13 cellular contexts compared by ENCODE assay signal in genomic region chr21:45079351-45079750, GRCh38. TPM values are rescaled to one million over a fixed set of nuclear protein-coding genes. Genes with fewer than 3 reads are reported as not detected.
A peak's percentile ranks its signal among the peaks of the same experiment; 100 is the strongest.
DNase-seq lines count a peak whose midpoint lies in the region; ATAC-seq and TF ChIP-seq lines count a peak whose summit lies in the region.
"Had no signal": no experiment of that assay in that cellular context is flagged by ENCODE, and none has a peak within 500 bp of the region (broad histone marks: within the 10 kb centered on the region; RNA-seq: fewer than 3 reads in every experiment).

No MANE protein-coding gene starts in this region.

- no peak for ATAC-seq in activated T-helper 17 cell treated with anti-CD3 and anti-CD28 coated beads, Interleukin-2, amount 50 U/mL, for 72 hours (replicated peaks)
- ATAC-seq in naive B cell (ENCODE audit: low read depth in 2 of 2): no peak
- no peak for ATAC-seq in activated CD4-positive, CD25-positive, alpha-beta regulatory T cell treated with anti-CD3 and anti-CD28 coated beads, Interleukin-2, amount 50 U/mL, for 24 hours
- ATAC-seq: Right ventricle myocardium inferior had no signal

- DNase-seq in GM23248 (peak; percentile 24), naive B cell (no peak), GOT3 (lab: John Stamatoyannopoulos, UW) (no peak), progenitor cell of endocrine pancreas (ENCODE audit: low spot score, unreplicated experiment) (no peak)
- DNase-seq in stimulated activated CD8-positive, alpha-beta memory T cell treated with anti-CD3 and anti-CD28 coated beads, Interleukin-4, amount 100 ng/mL, for 48 hours: no peak
- DNase-seq: activated B cell treated with CpG ODN at 0.5 μM for 24 hours, amniotic stem cell, heart right ventricle, left ventricle myocardium inferior had no signal

- H3K4me2 ChIP-seq in BLaER1 treated with 17β-estradiol and CSF1 and Interleukin-3, amounts not matched to agents 10 nM and 100 nM: peak overlapping the region; percentile 49 to 100 (median 95)
- H3K4me2 ChIP-seq in GM23248 (ENCODE audit: unreplicated experiment): peak overlapping the region; percentile 26

- peaks cover 9% of the 10 kb centered on the region for H3K36me3 Mint-ChIP-seq in activated T-helper 17 cell treated with anti-CD3 and anti-CD28 coated beads, Interleukin-2, amount 50 U/mL, for 72 hours (ENCODE audit: low read depth)
- H3K36me3 Mint-ChIP-seq in naive B cell (peaks cover 0 to 9% of the 10 kb centered on the region in 2 donors), progenitor cell of endocrine pancreas (ENCODE audit: insufficient read depth) (no peaks in the 10 kb centered on the region)

- H3K4me1 Mint-ChIP-seq in activated T-helper 17 cell treated with anti-CD3 and anti-CD28 coated beads, Interleukin-2, amount 50 U/mL, for 72 hours: peaks cover 67% of the 10 kb centered on the region
- H3K4me1 Mint-ChIP-seq in naive B cell (peaks cover 62 to 86% (median 85%) of the 10 kb centered on the region in 3 donors), progenitor cell of endocrine pancreas (ENCODE audit: low read depth) (peaks cover 4% of the 10 kb centered on the region)

- peaks cover 63 to 83% (median 78%) of the 10 kb centered on the region in 10 experiments for H3K4me1 ChIP-seq in BLaER1 treated with 17β-estradiol and CSF1 and Interleukin-3, amounts not matched to agents 10 nM and 100 nM
- peaks cover 38% of the 10 kb centered on the region for H3K4me1 ChIP-seq in GM23248 (ENCODE audit: insufficient read depth)

- H3K9me2 ChIP-seq in GM23248 (ENCODE audit: insufficient read depth): no peaks in the 10 kb centered on the region

- peaks cover 52% of the 10 kb centered on the region for H3F3A ChIP-seq in GM23248 (ENCODE audit: insufficient read depth)

- no peaks in the 10 kb centered on the region for H3K27me3 Mint-ChIP-seq in activated T-helper 17 cell treated with anti-CD3 and anti-CD28 coated beads, Interleukin-2, amount 50 U/mL, for 72 hours
- no peaks in the 10 kb centered on the region for H3K27me3 Mint-ChIP-seq in naive B cell
- H3K27me3 Mint-ChIP-seq in progenitor cell of endocrine pancreas: peaks cover 21% of the 10 kb centered on the region
- H3K27me3 Mint-ChIP-seq: activated B cell treated with CpG ODN at 0.5 μM for 24 hours had no signal

- H3K27me3 ChIP-seq in BLaER1 treated with 17β-estradiol and CSF1 and Interleukin-3, amounts not matched to agents 10 nM and 100 nM: peaks cover 0 to 26% (median 4%) of the 10 kb centered on the region in 11 experiments; a peak in 10 of 22 replicates
- H3K27me3 ChIP-seq in GM23248 (replicated peaks; ENCODE audit: insufficient read depth): no peaks in the 10 kb centered on the region

- no peak for TF ChIP-seq CTCF in progenitor cell of endocrine pancreas (IDR thresholded peaks at IDR 0.05; ENCODE audit: unreplicated experiment)

- WGBS in GM23248 (ENCODE audit: low coverage in 1 of 2, low lambda C conversion rate in 2 of 2, missing lambda C conversion rate in 2 of 2), 2 experiments: 74 to 77% methylated on average over 2 of the region's 2 CpGs

- peak overlapping the region in 8 of 11 experiments; percentile 15 to 69 (median 54); a peak in 10 of 22 replicates for H3K9ac ChIP-seq in BLaER1 treated with 17β-estradiol and CSF1 and Interleukin-3, amounts not matched to agents 10 nM and 100 nM
- peak overlapping the region; percentile 36; the same call in 1 of the 2 replicates for H3K9ac ChIP-seq in GM23248

- peaks cover 0 to 43% (median 16%) of the 10 kb centered on the region in 11 experiments; a peak in 14 of 22 replicates for H3K36me3 ChIP-seq in BLaER1 treated with 17β-estradiol and CSF1 and Interleukin-3, amounts not matched to agents 10 nM and 100 nM
- H3K36me3 ChIP-seq in GM23248 (ENCODE audit: low read depth): no peaks in the 10 kb centered on the region

- peaks cover 3% of the 10 kb centered on the region for H3K9me3 Mint-ChIP-seq in activated T-helper 17 cell treated with anti-CD3 and anti-CD28 coated beads, Interleukin-2, amount 50 U/mL, for 72 hours
- H3K9me3 Mint-ChIP-seq in naive B cell: no peaks in the 10 kb centered on the region
- H3K9me3 Mint-ChIP-seq in progenitor cell of endocrine pancreas (ENCODE audit: low read depth): no peaks in the 10 kb centered on the region
- H3K9me3 Mint-ChIP-seq: activated B cell treated with CpG ODN at 0.5 μM for 24 hours had no signal

- H4K20me1 ChIP-seq in BLaER1 treated with 17β-estradiol and CSF1 and Interleukin-3, amounts not matched to agents 10 nM and 100 nM: peaks cover 0 to 52% (median 37%) of the 10 kb centered on the region in 11 experiments; a peak in 15 of 22 replicates
- no peaks in the 10 kb centered on the region for H4K20me1 ChIP-seq in GM23248 (ENCODE audit: insufficient read depth)

- in situ Hi-C loops in GM23248 (cut with MboI): no loop called here

- H2AFZ ChIP-seq in GM23248: no peak overlapping the region

- peak overlapping the region; percentile 77 for H3K4me3 Mint-ChIP-seq in activated T-helper 17 cell treated with anti-CD3 and anti-CD28 coated beads, Interleukin-2, amount 50 U/mL, for 72 hours
- H3K4me3 Mint-ChIP-seq in naive B cell: peak overlapping the region in 6 of 8 donors; percentile 19 to 57 (median 37)
- no peak overlapping the region for H3K4me3 Mint-ChIP-seq in progenitor cell of endocrine pancreas (ENCODE audit: low read depth)
- H3K4me3 Mint-ChIP-seq: activated B cell treated with CpG ODN at 0.5 μM for 24 hours had no signal

- peak overlapping the region in 10 of 11 experiments; percentile 42 to 89 (median 77); a peak in 19 of 22 replicates for H3K27ac ChIP-seq in BLaER1 treated with 17β-estradiol and CSF1 and Interleukin-3, amounts not matched to agents 10 nM and 100 nM
- H3K27ac ChIP-seq in GM23248: peak overlapping the region; percentile 77
- H3K27ac ChIP-seq: left ventricle myocardium inferior had no signal

- H3K9me3 ChIP-seq in BLaER1 treated with 17β-estradiol and CSF1 and Interleukin-3, amounts not matched to agents 10 nM and 100 nM (replicated peaks in 1 of 11): peaks cover 0 to 5% (median 0%) of the 10 kb centered on the region in 11 experiments; a peak in 5 of 22 replicates
- no peaks in the 10 kb centered on the region for H3K9me3 ChIP-seq in GM23248 (ENCODE audit: low read depth)
- H3K9me3 ChIP-seq: heart right ventricle, left ventricle myocardium inferior had no signal

- H3K27ac Mint-ChIP-seq in activated T-helper 17 cell treated with anti-CD3 and anti-CD28 coated beads, Interleukin-2, amount 50 U/mL, for 72 hours: peak overlapping the region; percentile 90
- H3K27ac Mint-ChIP-seq in naive B cell: peak overlapping the region in 4 of 6 donors; percentile 22 to 80 (median 64)
- H3K27ac Mint-ChIP-seq in progenitor cell of endocrine pancreas: no peak overlapping the region

- no peak overlapping the region for H3K4me3 ChIP-seq in BLaER1 treated with 17β-estradiol and CSF1 and Interleukin-3, amounts not matched to agents 10 nM and 100 nM
- no peak overlapping the region for H3K4me3 ChIP-seq in GM23248
- H3K4me3 ChIP-seq: heart right ventricle, left ventricle myocardium inferior had no signal

- peaks cover 91% of the 10 kb centered on the region for H3K79me2 ChIP-seq in GM23248 (ENCODE audit: insufficient read depth)

RNA-seq across cellular contexts. Expression of gene ADARB1, which starts 5.0 kb away (rescaled TPM):
- 17.4 and 22.6 TPM in 2 replicates for total RNA-seq in GM23248 (2014; rRNA removed; shearing (Covaris generic))
- polyA plus RNA-seq in GM23248 (2016; fragmentation: Nextera tagmentation; extraction: Ambion mirVana): 16.3 and 18.7 TPM in 2 replicates
- 10 to 100 TPM; 22.7 to 32.0 TPM for total RNA-seq in activated T-helper 17 cell treated with anti-CD3 and anti-CD28 coated beads, Interleukin-2, amount 50 U/mL, for 72 hours
- polyA plus RNA-seq in naive B cell (ENCODE audit: low read depth in 6 of 6): 10 to 100 TPM; 19.9 to 63.5 (median 28.7) TPM
- 17.0 and 19.1 TPM in 2 replicates for total RNA-seq in progenitor cell of endocrine pancreas
